8 cellular contexts compared by ENCODE assay signal in the genomic region with DNA sequence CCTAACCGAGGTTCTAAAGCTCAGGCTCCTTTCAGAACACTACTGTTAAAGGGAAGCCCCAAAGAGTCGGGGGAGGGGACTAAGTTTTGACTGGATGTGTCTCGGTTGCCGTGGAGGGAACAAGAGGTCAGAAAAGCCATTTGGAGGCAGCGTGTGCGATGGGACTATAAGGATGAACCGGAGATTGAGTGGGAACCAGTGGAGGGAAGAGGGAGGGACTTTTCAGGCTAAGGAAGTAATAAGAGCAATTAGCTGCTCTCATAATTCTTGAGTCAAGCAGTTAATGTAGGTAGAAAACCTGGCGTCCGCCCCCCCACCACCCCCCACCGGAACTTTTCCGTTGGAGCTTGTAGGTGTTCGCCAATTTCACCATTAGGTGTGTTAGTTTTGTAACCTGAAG. TPM values are rescaled to one million over a fixed set of nuclear protein-coding genes. Genes with fewer than 3 reads are reported as not detected.
A peak's percentile ranks its signal among the peaks of the same experiment; 100 is the strongest.
DNase-seq lines count a peak whose midpoint lies in the region; ATAC-seq and TF ChIP-seq lines count a peak whose summit lies in the region.

No MANE protein-coding gene starts in this region.

- H3K36me3 ChIP-seq in A673 (ENCODE audit: insufficient read depth, low read length, poor library complexity, severe bottlenecking) (no peaks in the 10 kb centered on the region), gastrocnemius medialis (no peaks in the 10 kb centered on the region)

- H3K27ac ChIP-seq in A673 (ENCODE audit: low read depth, low read length, poor library complexity, severe bottlenecking): peak overlapping the region; percentile 92
- H3K27ac ChIP-seq in gastrocnemius medialis: peak overlapping the region; percentile 95 to 100 (median 98)

- no peak for TF ChIP-seq POLR2A in gastrocnemius medialis (IDR thresholded peaks at IDR 0.05)

- H3K4me1 ChIP-seq in A673 (ENCODE audit: insufficient read depth, low read length, poor library complexity, severe bottlenecking) (peaks cover 10% of the 10 kb centered on the region), gastrocnemius medialis (peaks cover 31 to 34% of the 10 kb centered on the region in 2 donors)

- H3K4me3 ChIP-seq in A673 (ENCODE audit: low read depth, low read length, poor library complexity, severe bottlenecking) (peak overlapping the region; percentile 82), GM12875 (ENCODE audit: low read depth, low read length) (peak overlapping the region; percentile 89), astrocyte of the cerebellum (ENCODE audit: low read depth, low read length) (peak overlapping the region; percentile 93), iPS-11a (ENCODE audit: low read depth, low read length) (peak overlapping the region; percentile 87), gastrocnemius medialis (peak overlapping the region; percentile 76 to 98 (median 92))

- POLR2A ChIA-PET in A673 (lab: Charles Lee; ENCODE audit: low non-redundant PET): no interaction called here

- BruUV-seq in A673 (replicated peaks; lab: Mats Ljungman, UMichigan): TSS peak; percentile 86

- intact Hi-C loops in A673 (cut with micrococcal nuclease; ENCODE audit: unreplicated experiment): loop anchor here (1.0 kb wide), 1 partner anchor 56 kb away; no protein-coding TSS in a partner anchor
- intact Hi-C loops in gastrocnemius medialis (cut with DNase I; ENCODE audit: low total_unique reads): loop anchor here (2.0 to 10.0 kb wide), 4 partner anchors 59 to 505 kb away; a partner anchor contains a TSS
- intact Hi-C loops in posterior cingulate gyrus (cut with DNase I): loop anchor here (5.0 kb wide), 3 partner anchors 37 to 192 kb away; a partner anchor contains a TSS

- CTCF ChIA-PET in A673 (lab: Charles Lee): no interaction called here

- DNase-seq in A673 (ENCODE audit: low spot score) (peak; percentile 52), OCI-M2 (lab: John Stamatoyannopoulos, UW; ENCODE audit: unreplicated experiment) (peak; percentile 21), astrocyte of the cerebellum (ENCODE audit: low read depth) (no peak), gastrocnemius medialis (no peak), posterior cingulate gyrus (no peak)

- no peak for TF ChIP-seq CTCF in A673 (conservative IDR thresholded peaks at IDR 0.05; ENCODE audit: low read depth, low read length)
- TF ChIP-seq CTCF in GM12875 (IDR thresholded peaks at IDR 0.05; ENCODE audit: borderline replicate concordance, insufficient read depth, low read depth, low read length): no peak
- no peak for TF ChIP-seq CTCF in astrocyte of the cerebellum (IDR thresholded peaks at IDR 0.05; ENCODE audit: low read depth, low read length, missing control alignments)
- TF ChIP-seq CTCF in gastrocnemius medialis (IDR thresholded peaks at IDR 0.05 in 4 of 5, conservative IDR thresholded peaks at IDR 0.05 in 1 of 5): no peak

- H3K27me3 ChIP-seq in A673 (replicated peaks; ENCODE audit: insufficient read depth, low read depth, low read length, poor library complexity) (no peaks in the 10 kb centered on the region), gastrocnemius medialis (no peaks in the 10 kb centered on the region)

- in situ Hi-C loops in astrocyte of the cerebellum (cut with HindIII; ENCODE audit: low sequenced_read_pairs) (no loop called here), gastrocnemius medialis (cut with MboI; ENCODE audit: low sequenced_read_pairs in 4 of 4) (no loop called here)

- ATAC-seq in HG03159 (IDR thresholded peaks at IDR 0.05; ENCODE audit: unreplicated experiment): peak; percentile 40
- ATAC-seq in gastrocnemius medialis: peak; percentile 25 to 39

- H3K9me3 ChIP-seq in A673 (ENCODE audit: low read depth, low read length, poor library complexity, severe bottlenecking) (no peaks in the 10 kb centered on the region), gastrocnemius medialis (no peaks in the 10 kb centered on the region)

RNA-seq across cellular contexts. Expression of a gene that starts 0.5 kb away (rescaled TPM):
- total RNA-seq in A673 (2021) (62.1 and 62.6 TPM in 2 replicates), gastrocnemius medialis (10 to 100 TPM; 25.4 to 80.0 (median 40.6) TPM)

RNA-seq across cellular contexts. Expression of a gene that starts 59.7 kb away (rescaled TPM):
- total RNA-seq in A673 (2021): 23.0 and 31.9 TPM in 2 replicates
- total RNA-seq in gastrocnemius medialis: 1 to 10 TPM; 3.3 to 5.5 (median 3.7) TPM

Comparison
In these comparisons a context has a peak if more than half of its experiments do, and no peak if none do; other contexts are left out.
1. DNase-seq: peak in A673 (single experiment) and OCI-M2 (single experiment); none in astrocyte of the cerebellum (single experiment), gastrocnemius medialis (0 of 2) and posterior cingulate gyrus (0 of 10).
2. Peak in every context shown above with its lines, with median percentiles within 50 percentile points of each other: H3K4me3 ChIP-seq.